In the genomic region with DNA sequence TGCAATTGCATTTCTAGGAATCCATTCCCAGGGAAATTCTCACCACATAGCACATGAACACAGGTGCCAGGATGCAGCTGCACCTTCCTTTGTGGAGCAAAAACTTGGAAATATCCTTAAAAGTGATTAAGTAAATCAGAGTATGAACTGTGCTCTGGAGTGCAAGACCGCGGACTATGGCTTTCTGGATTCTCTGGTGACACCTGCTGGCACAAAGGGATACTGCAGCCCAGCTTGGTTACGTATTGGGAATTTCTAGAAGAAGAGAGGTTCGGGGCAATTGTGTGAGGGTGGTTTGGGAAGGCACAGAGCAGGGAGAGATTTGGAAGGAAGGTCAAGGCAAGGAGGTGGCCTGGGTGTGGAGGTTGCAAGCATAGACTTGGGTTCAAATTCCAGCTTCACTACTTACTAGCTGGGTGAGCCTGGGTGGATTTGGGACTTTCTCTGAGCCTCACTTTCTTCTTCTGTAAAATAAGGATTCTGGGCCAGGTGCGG, we compare ENCODE assay signal across 8 cellular contexts. TPM values are rescaled to one million over a fixed set of nuclear protein-coding genes. Genes with fewer than 3 reads are reported as not detected.
DNase-seq lines count a peak whose midpoint lies in the region; ATAC-seq and TF ChIP-seq lines count a peak whose summit lies in the region.

No MANE protein-coding gene starts in this region.

- no peak for ATAC-seq in HG03159 (IDR thresholded peaks at IDR 0.05; ENCODE audit: unreplicated experiment)

- peaks cover 15% of the 10 kb centered on the region for H3K4me1 Mint-ChIP-seq in activated CD4-positive, alpha-beta T cell treated with anti-CD3 and anti-CD28 coated beads, Interleukin-2, amount 10 ng/mL, durations not matched to agents 24 days and 14 days

- peak; percentile 80 for DNase-seq in A172 (ENCODE audit: low spot score)
- peak; percentile 75 for DNase-seq in GM13976 (ENCODE audit: low spot score)
- DNase-seq in NCI-H524 (lab: John Stamatoyannopoulos, UW), result peak; percentile 28 to 66
- peak; percentile 94 for DNase-seq in activated CD4-positive, alpha-beta T cell treated with anti-CD3 and anti-CD28 coated beads, Interleukin-2, amount 10 ng/mL, durations not matched to agents 24 days and 14 days
- peak; percentile 83 for DNase-seq in dedifferentiated amniotic fluid mesenchymal stem cell (ENCODE audit: extremely low spot score)
- DNase-seq in medulla oblongata (ENCODE audit: extremely low spot score), result peak; percentile 88
- DNase-seq in stimulated activated CD8-positive, alpha-beta memory T cell treated with anti-CD3 and anti-CD28 coated beads, Interleukin-15, amount 100 ng/mL, for 4 hours (ENCODE audit: low read depth in 2 of 2), result peak; percentile 49 to 61

- peaks cover 6% of the 10 kb centered on the region for H3K27me3 Mint-ChIP-seq in activated CD4-positive, alpha-beta T cell treated with anti-CD3 and anti-CD28 coated beads, Interleukin-2, amount 10 ng/mL, durations not matched to agents 24 days and 14 days

- in situ Hi-C loops in GM13976 (cut with MboI; ENCODE audit: low sequenced_read_pairs, unreplicated experiment), result loop anchor here (10.0 kb wide), 1 partner anchor 205 kb away; no protein-coding TSS in a partner anchor

- H3K9me3 Mint-ChIP-seq in activated CD4-positive, alpha-beta T cell treated with anti-CD3 and anti-CD28 coated beads, Interleukin-2, amount 10 ng/mL, durations not matched to agents 24 days and 14 days, result no peaks in the 10 kb centered on the region

- no peak overlapping the region for H3K27ac Mint-ChIP-seq in activated CD4-positive, alpha-beta T cell treated with anti-CD3 and anti-CD28 coated beads, Interleukin-2, amount 10 ng/mL, durations not matched to agents 24 days and 14 days

- peak; percentile 87 for TF ChIP-seq CTCF in GM13976 (IDR thresholded peaks at IDR 0.05; ENCODE audit: borderline replicate concordance, control extremely low read depth, extremely low read depth, insufficient read depth, missing control alignments)

- no peaks in the 10 kb centered on the region for H3K36me3 Mint-ChIP-seq in activated CD4-positive, alpha-beta T cell treated with anti-CD3 and anti-CD28 coated beads, Interleukin-2, amount 10 ng/mL, durations not matched to agents 24 days and 14 days (ENCODE audit: low read depth)

- H3K4me3 Mint-ChIP-seq in activated CD4-positive, alpha-beta T cell treated with anti-CD3 and anti-CD28 coated beads, Interleukin-2, amount 10 ng/mL, durations not matched to agents 24 days and 14 days, result no peak overlapping the region

- intact Hi-C loops in activated CD4-positive, alpha-beta T cell treated with anti-CD3 and anti-CD28 coated beads, Interleukin-2, amount 10 ng/mL, durations not matched to agents 24 days and 14 days (cut with micrococcal nuclease), result loop anchor here (1.0 to 5.0 kb wide), 2 partner anchors 48 to 187 kb away; a partner anchor contains a TSS

RNA-seq across cellular contexts. Expression of a gene that starts 15.9 kb away (rescaled TPM):
- 46.3 and 48.7 TPM in 2 replicates for total RNA-seq in A172 (2014; rRNA removed; shearing (Covaris generic))
- total RNA-seq in activated CD4-positive, alpha-beta T cell treated with anti-CD3 and anti-CD28 coated beads, Interleukin-2, amount 10 ng/mL, durations not matched to agents 24 days and 14 days, result 26.3 and 30.2 TPM in 2 replicates

RNA-seq across cellular contexts. Expression of a gene that starts 21.3 kb away (rescaled TPM):
- 26.8 and 31.5 TPM in 2 replicates for total RNA-seq in A172 (2014; rRNA removed; shearing (Covaris generic))
- 45.5 and 45.9 TPM in 2 replicates for total RNA-seq in activated CD4-positive, alpha-beta T cell treated with anti-CD3 and anti-CD28 coated beads, Interleukin-2, amount 10 ng/mL, durations not matched to agents 24 days and 14 days

RNA-seq across cellular contexts. Expression of a gene that starts 56.4 kb away (rescaled TPM):
- 58.9 and 59.1 TPM in 2 replicates for total RNA-seq in A172 (2014; rRNA removed; shearing (Covaris generic))
- total RNA-seq in activated CD4-positive, alpha-beta T cell treated with anti-CD3 and anti-CD28 coated beads, Interleukin-2, amount 10 ng/mL, durations not matched to agents 24 days and 14 days, result 142 and 153 TPM in 2 replicates
